Comparison of ENCODE assay signal across 10 cellular contexts in the genomic region with DNA sequence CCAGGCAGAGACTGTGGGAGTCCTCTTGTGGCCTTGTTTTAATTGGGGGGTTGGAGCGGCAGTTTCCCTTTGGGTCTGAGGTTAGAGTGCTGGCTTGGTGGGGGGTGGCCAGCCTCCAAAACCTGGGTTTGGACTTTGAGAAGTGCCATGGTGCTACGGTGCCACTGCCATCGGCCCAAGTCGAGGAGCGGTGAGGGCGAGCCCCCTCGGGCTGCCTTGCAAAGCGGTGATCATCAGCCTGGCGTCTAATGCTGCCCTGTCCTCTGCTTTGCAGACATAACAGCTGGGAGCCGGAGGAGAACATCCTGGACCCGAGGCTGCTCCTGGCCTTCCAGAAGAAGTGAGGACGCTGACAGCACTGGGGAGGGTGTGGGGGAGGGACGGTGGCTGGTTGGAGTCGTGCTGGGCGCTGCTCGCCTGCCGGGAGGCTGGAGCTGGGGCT. TPM values are rescaled to one million over a fixed set of nuclear protein-coding genes. Genes with fewer than 3 reads are reported as not detected.
A peak's percentile ranks its signal among the peaks of the same experiment; 100 is the strongest.
DNase-seq lines count a peak whose midpoint lies in the region; ATAC-seq and TF ChIP-seq lines count a peak whose summit lies in the region.
"Had no signal": no experiment of that assay in that cellular context is flagged by ENCODE, and none has a peak within 500 bp of the region (broad histone marks: within the 10 kb centered on the region; RNA-seq: fewer than 3 reads in every experiment).

No MANE protein-coding gene starts in this region.

- peak overlapping the region; percentile 65 for H3K27ac Mint-ChIP-seq in activated CD8-positive, alpha-beta T cell treated with anti-CD3 and anti-CD28 coated beads, Interleukin-2, amount 10 ng/mL, durations not matched to agents 7 days and 5 days
- H3K27ac Mint-ChIP-seq in immature natural killer cell: peak overlapping the region in 1 of 6 donors; percentile 30

- H3K36me3 Mint-ChIP-seq in activated CD8-positive, alpha-beta T cell treated with anti-CD3 and anti-CD28 coated beads, Interleukin-2, amount 10 ng/mL, durations not matched to agents 7 days and 5 days (ENCODE audit: low read depth): peaks cover 27% of the 10 kb centered on the region
- no peaks in the 10 kb centered on the region for H3K36me3 Mint-ChIP-seq in immature natural killer cell

- no peak for TF ChIP-seq CTCF in uterus (IDR thresholded peaks at IDR 0.05)

- peaks cover 54% of the 10 kb centered on the region for H3K4me1 Mint-ChIP-seq in activated CD8-positive, alpha-beta T cell treated with anti-CD3 and anti-CD28 coated beads, Interleukin-2, amount 10 ng/mL, durations not matched to agents 7 days and 5 days (ENCODE audit: low read depth)
- H3K4me1 Mint-ChIP-seq in immature natural killer cell: peaks cover 16 to 19% of the 10 kb centered on the region in 2 donors

- H3K4me1 ChIP-seq in thymus (ENCODE audit: control insufficient read depth, insufficient read depth, low read length) (peaks cover 35% of the 10 kb centered on the region), uterus (peaks cover 0 to 10% of the 10 kb centered on the region in 2 donors)

- POLR2A ChIA-PET in activated CD8-positive, alpha-beta T cell treated with anti-CD3 and anti-CD28 coated beads, Interleukin-2, amount 10 ng/mL, durations not matched to agents 7 days and 5 days (lab: Charles Lee): no interaction called here

- H3K27me3 ChIP-seq in thymus (ENCODE audit: control insufficient read depth, insufficient read depth) (peaks cover 20% of the 10 kb centered on the region), uterus (peaks cover 0 to 20% of the 10 kb centered on the region in 2 donors)

- CTCF ChIA-PET in activated CD8-positive, alpha-beta T cell treated with anti-CD3 and anti-CD28 coated beads, Interleukin-2, amount 10 ng/mL, durations not matched to agents 7 days and 5 days (lab: Charles Lee): interaction anchor here (1.0 to 1.8 kb wide), 3 partner anchors 8 to 60 kb away, joined by 3 to 6 read pairs (median 4); partner anchors contain the start of gene CBX4

- H3K9me3 ChIP-seq in thymus (ENCODE audit: control insufficient read depth) (no peaks in the 10 kb centered on the region), uterus (no peaks in the 10 kb centered on the region)

- no peaks in the 10 kb centered on the region for H3K9me3 Mint-ChIP-seq in activated CD8-positive, alpha-beta T cell treated with anti-CD3 and anti-CD28 coated beads, Interleukin-2, amount 10 ng/mL, durations not matched to agents 7 days and 5 days (ENCODE audit: insufficient read depth)
- H3K9me3 Mint-ChIP-seq in immature natural killer cell: no peaks in the 10 kb centered on the region

- H3K4me3 ChIP-seq in thymus (ENCODE audit: low read length): peak overlapping the region; percentile 83
- peak overlapping the region in 1 of 2 donors; percentile 57 for H3K4me3 ChIP-seq in uterus

- DNase-seq in Right ventricle myocardium superior: peak; percentile 29
- DNase-seq in Right ventricle myocardium inferior (ENCODE audit: missing footprints): no peak
- no peak for DNase-seq in activated CD8-positive, alpha-beta T cell treated with anti-CD3 and anti-CD28 coated beads, Interleukin-2, amount 10 ng/mL, durations not matched to agents 7 days and 5 days
- DNase-seq in immature natural killer cell: no peak
- no peak for DNase-seq in uterus
- no peak for DNase-seq in mucosa of gallbladder (ENCODE audit: low spot score)

- H3K27ac ChIP-seq in thymus (ENCODE audit: low read depth) (no peak overlapping the region), uterus (no peak overlapping the region)

- H3K4me3 Mint-ChIP-seq in activated CD8-positive, alpha-beta T cell treated with anti-CD3 and anti-CD28 coated beads, Interleukin-2, amount 10 ng/mL, durations not matched to agents 7 days and 5 days: peak overlapping the region; percentile 91
- H3K4me3 Mint-ChIP-seq in immature natural killer cell: peak overlapping the region; percentile 81 to 88 (median 84)

- WGBS in thymus: 28% methylated on average over 17 of the region's 17 CpGs

- peaks cover 10% of the 10 kb centered on the region for H3K36me3 ChIP-seq in thymus (ENCODE audit: control insufficient read depth, insufficient read depth)
- no peaks in the 10 kb centered on the region for H3K36me3 ChIP-seq in uterus

- intact Hi-C loops in Right ventricle myocardium superior (cut with DNase I) (no loop called here), Right ventricle myocardium inferior (cut with DNase I) (no loop called here), uterus (cut with DNase I; ENCODE audit: low total_unique reads) (no loop called here)

- TF ChIP-seq POLR2A in uterus (IDR thresholded peaks at IDR 0.05): no peak

- no peak for ATAC-seq in Right ventricle myocardium superior (ENCODE audit: poor library complexity)
- ATAC-seq in Right ventricle myocardium inferior: no peak
- no peak for ATAC-seq in activated CD8-positive, alpha-beta T cell treated with anti-CD3 and anti-CD28 coated beads, Interleukin-2, amount 10 ng/mL, durations not matched to agents 7 days and 5 days
- ATAC-seq in HG03039 (IDR thresholded peaks at IDR 0.05; ENCODE audit: unreplicated experiment): no peak

- H3K27me3 Mint-ChIP-seq in activated CD8-positive, alpha-beta T cell treated with anti-CD3 and anti-CD28 coated beads, Interleukin-2, amount 10 ng/mL, durations not matched to agents 7 days and 5 days (ENCODE audit: low read depth): peaks cover 31% of the 10 kb centered on the region
- peaks cover 13 to 41% (median 28%) of the 10 kb centered on the region in 3 donors for H3K27me3 Mint-ChIP-seq in immature natural killer cell (ENCODE audit: low read depth in 3 of 3)

RNA-seq across cellular contexts. Expression of gene CBX2, which starts 1.2 kb away (rescaled TPM):
- total RNA-seq in Right ventricle myocardium superior (4.2 TPM), Right ventricle myocardium inferior (4.2 TPM), uterus (10 to 100 TPM in 1 of 4 donors, 1 to 10 TPM in 2, not detected in 1; 1.0 to 14.9 (median 4.6) TPM), mucosa of gallbladder (1.2 TPM)
- 10 to 100 TPM; 16.2 to 16.5 TPM for total RNA-seq in activated CD8-positive, alpha-beta T cell treated with anti-CD3 and anti-CD28 coated beads, Interleukin-2, amount 10 ng/mL, durations not matched to agents 7 days and 5 days
- polyA plus RNA-seq in immature natural killer cell (under 1 TPM in 1 of 3 donors, not detected in 2; 0.33 TPM), thymus (4.4 TPM)

RNA-seq across cellular contexts. Expression of gene CBX8, which starts 17.8 kb away (rescaled TPM):
- 6.2 TPM for total RNA-seq in Right ventricle myocardium superior
- total RNA-seq in Right ventricle myocardium inferior: 5.3 TPM
- 1 to 10 TPM; 8.6 to 9.4 TPM for total RNA-seq in activated CD8-positive, alpha-beta T cell treated with anti-CD3 and anti-CD28 coated beads, Interleukin-2, amount 10 ng/mL, durations not matched to agents 7 days and 5 days
- polyA plus RNA-seq in immature natural killer cell: 1 to 10 TPM in 2 of 3 donors, not detected in 1; 1.4 to 2.5 TPM
- polyA plus RNA-seq in thymus: 12.8 TPM
- 10 to 100 TPM in 1 of 4 donors, 1 to 10 TPM in 2, not detected in 1; 1.8 to 10.7 (median 2.6) TPM for total RNA-seq in uterus
- 9.7 TPM for total RNA-seq in mucosa of gallbladder

RNA-seq across cellular contexts. Expression of gene ENPP7, which starts 48.4 kb away (rescaled TPM):
- total RNA-seq in Right ventricle myocardium superior (not detected), Right ventricle myocardium inferior (not detected), uterus (not detected), mucosa of gallbladder (0.23 TPM)
- total RNA-seq in activated CD8-positive, alpha-beta T cell treated with anti-CD3 and anti-CD28 coated beads, Interleukin-2, amount 10 ng/mL, durations not matched to agents 7 days and 5 days: under 1 TPM in 1 of 2 experiments, not detected in 1; 0.13 TPM
- polyA plus RNA-seq in immature natural killer cell (under 1 TPM in 2 of 3 donors, not detected in 1; 0.16 to 0.22 TPM), thymus (0.09 TPM)
- total RNA-seq: cerebellum, pulmonary artery endothelial cell had no signal
